1 cellular context compared by ENCODE assay signal in the genomic region with DNA sequence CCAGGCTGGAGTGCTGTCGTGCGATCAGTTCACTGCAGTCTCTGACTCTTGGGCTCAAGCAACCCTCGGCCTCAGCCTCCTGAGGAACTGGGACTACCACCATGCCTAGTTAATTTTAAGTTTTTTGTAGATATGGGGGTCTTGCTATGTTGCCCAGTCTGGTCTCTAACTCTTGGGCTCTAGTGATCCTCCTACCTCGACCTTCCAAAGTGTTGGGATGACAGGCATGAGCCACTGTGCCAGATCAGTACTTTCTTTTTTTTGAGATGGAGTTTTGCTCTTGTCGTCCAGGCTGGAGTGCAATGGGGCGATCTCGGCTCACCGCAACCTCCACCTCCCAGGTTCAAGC.
TF ChIP-seq lines count a peak whose summit lies in the region.

No MANE protein-coding gene starts in this region.

TF ChIP-seq in HCT116, 20 proteins besides CTCF, POLR2A, EP300 and RAD21 (continued from another document):
- no peak for TF ChIP-seq ZNF274 (IDR thresholded peaks at IDR 0.05; ENCODE audit: low read depth, low read length)
- no peak for TF ChIP-seq ELF1 (IDR thresholded peaks at IDR 0.05; ENCODE audit: borderline replicate concordance, low read depth)
- no peak for TF ChIP-seq CEBPB (IDR thresholded peaks at IDR 0.05; ENCODE audit: low read depth)
- TF ChIP-seq, protein P1, sequence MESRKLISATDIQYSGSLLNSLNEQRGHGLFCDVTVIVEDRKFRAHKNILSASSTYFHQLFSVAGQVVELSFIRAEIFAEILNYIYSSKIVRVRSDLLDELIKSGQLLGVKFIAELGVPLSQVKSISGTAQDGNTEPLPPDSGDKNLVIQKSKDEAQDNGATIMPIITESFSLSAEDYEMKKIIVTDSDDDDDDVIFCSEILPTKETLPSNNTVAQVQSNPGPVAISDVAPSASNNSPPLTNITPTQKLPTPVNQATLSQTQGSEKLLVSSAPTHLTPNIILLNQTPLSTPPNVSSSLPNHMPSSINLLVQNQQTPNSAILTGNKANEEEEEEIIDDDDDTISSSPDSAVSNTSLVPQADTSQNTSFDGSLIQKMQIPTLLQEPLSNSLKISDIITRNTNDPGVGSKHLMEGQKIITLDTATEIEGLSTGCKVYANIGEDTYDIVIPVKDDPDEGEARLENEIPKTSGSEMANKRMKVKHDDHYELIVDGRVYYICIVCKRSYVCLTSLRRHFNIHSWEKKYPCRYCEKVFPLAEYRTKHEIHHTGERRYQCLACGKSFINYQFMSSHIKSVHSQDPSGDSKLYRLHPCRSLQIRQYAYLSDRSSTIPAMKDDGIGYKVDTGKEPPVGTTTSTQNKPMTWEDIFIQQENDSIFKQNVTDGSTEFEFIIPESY (IDR thresholded peaks at IDR 0.05; ENCODE audit: extremely low read depth, insufficient replicate concordance, low read length), result no peak
- no peak for TF ChIP-seq CBX3 (IDR thresholded peaks at IDR 0.05; ENCODE audit: low read depth)
- no peak for TF ChIP-seq SP1 (IDR thresholded peaks at IDR 0.05; ENCODE audit: low read depth)
